ENCODE assay signal across 10 cellular contexts in genomic region chr19:751501-752341, GRCh38. TPM values are rescaled to one million over a fixed set of nuclear protein-coding genes. Genes with fewer than 3 reads are reported as not detected.
DNase-seq lines count a peak whose midpoint lies in the region; ATAC-seq and TF ChIP-seq lines count a peak whose summit lies in the region.
"Had no signal": no experiment of that assay in that cellular context is flagged by ENCODE, and none has a peak within 500 bp of the region (broad histone marks: within the 10 kb centered on the region; RNA-seq: fewer than 3 reads in every experiment).

No MANE protein-coding gene starts in this region.

- peaks cover 32% of the 10 kb centered on the region for H3F3A ChIP-seq in PC-9 (ENCODE audit: insufficient read depth, low read depth)

- no peaks in the 10 kb centered on the region for H3K9me2 ChIP-seq in PC-9 (ENCODE audit: insufficient read depth)

- peak overlapping the region; percentile 88 for H3K27ac Mint-ChIP-seq in osteocyte (ENCODE audit: unreplicated experiment)
- H3K27ac Mint-ChIP-seq in glutamatergic neuron (ENCODE audit: unreplicated experiment), result no peak overlapping the region

- H3K36me3 ChIP-seq in PC-9 (ENCODE audit: low read depth), result peaks cover 3% of the 10 kb centered on the region; the same call in 1 of the 2 replicates
- H3K36me3 ChIP-seq: thoracic aorta had no signal

- H3K4me1 Mint-ChIP-seq in osteocyte (ENCODE audit: unreplicated experiment) (peaks cover 35% of the 10 kb centered on the region), glutamatergic neuron (ENCODE audit: low read depth, unreplicated experiment) (peaks cover 4% of the 10 kb centered on the region)

- no peaks in the 10 kb centered on the region for H3K27me3 Mint-ChIP-seq in osteocyte (ENCODE audit: unreplicated experiment)
- peaks cover 6% of the 10 kb centered on the region for H3K27me3 Mint-ChIP-seq in glutamatergic neuron (ENCODE audit: unreplicated experiment)

- peaks cover 22% of the 10 kb centered on the region for H3K4me1 ChIP-seq in PC-9 (replicated peaks; ENCODE audit: insufficient read depth)

- POLR2A ChIA-PET in PC-9 (lab: Charles Lee; ENCODE audit: unreplicated experiment), result interaction anchor here (0.5 to 1.0 kb wide), 8 partner anchors 13 to 247 kb away, joined by 3 to 11 read pairs (median 6); no protein-coding TSS in a partner anchor

- intact Hi-C loops in PC-9 (cut with micrococcal nuclease; ENCODE audit: unreplicated experiment), result loop anchor here (1.0 to 5.0 kb wide), 3 partner anchors 31 to 89 kb away; partner anchors contain the start of gene RNF126

- H3K79me2 ChIP-seq in PC-9 (ENCODE audit: low read depth), result peaks cover 43% of the 10 kb centered on the region

- CTCF ChIA-PET in PC-9 (lab: Charles Lee), result interaction anchor here (0.6 to 1.1 kb wide), 2 partner anchors 11 to 74 kb away, joined by 3 to 8 read pairs; no protein-coding TSS in a partner anchor

- H3K4me3 ChIP-seq in PC-9, result peak overlapping the region; percentile 99
- H3K4me3 ChIP-seq: thoracic aorta had no signal

- TF ChIP-seq CTCF in PC-9 (conservative IDR thresholded peaks at IDR 0.05) (no peak), osteocyte (IDR thresholded peaks at IDR 0.05) (no peak), glutamatergic neuron (IDR thresholded peaks at IDR 0.05; ENCODE audit: partially characterized antibody, unreplicated experiment) (no peak)

- H3K27ac ChIP-seq in PC-9, result peak overlapping the region; percentile 89
- H3K27ac ChIP-seq: thoracic aorta had no signal

- H3K4me3 Mint-ChIP-seq in osteocyte (ENCODE audit: unreplicated experiment) (no peak overlapping the region), glutamatergic neuron (ENCODE audit: unreplicated experiment) (no peak overlapping the region)

- peaks cover 4% of the 10 kb centered on the region for H3K36me3 Mint-ChIP-seq in osteocyte (ENCODE audit: unreplicated experiment)
- H3K36me3 Mint-ChIP-seq in glutamatergic neuron (ENCODE audit: unreplicated experiment), result no peaks in the 10 kb centered on the region

- no peaks in the 10 kb centered on the region for H3K9me3 Mint-ChIP-seq in osteocyte (ENCODE audit: unreplicated experiment)
- peaks cover 8% of the 10 kb centered on the region for H3K9me3 Mint-ChIP-seq in glutamatergic neuron (ENCODE audit: unreplicated experiment)

- BruUV-seq in PC-9 (replicated peaks; lab: Mats Ljungman, UMichigan), result TSS peak; percentile 95

- H3K4me2 ChIP-seq in PC-9, result peak overlapping the region; percentile 87

- DNase-seq in GM03348 (ENCODE audit: low spot score), result peak; percentile 96
- peak; percentile 77 to 80 for DNase-seq in PC-9
- DNase-seq in osteocyte (ENCODE audit: extremely low spot score, unreplicated experiment), result no peak
- DNase-seq in stimulated activated CD4-positive, alpha-beta T cell treated with anti-CD3 and anti-CD28 coated beads, Interleukin-2, amount 100 ng/mL, for 48 hours, result no peak
- DNase-seq in glutamatergic neuron, result no peak
- no peak for DNase-seq in stimulated activated CD4-positive, alpha-beta T cell treated with anti-CD3 and anti-CD28 coated beads, Interleukin-4, amount 100 ng/mL, for 4 hours

- H2AFZ ChIP-seq in PC-9, result no peak overlapping the region

- H4K20me1 ChIP-seq in PC-9 (ENCODE audit: insufficient read depth), result peaks cover 30% of the 10 kb centered on the region

- no peaks in the 10 kb centered on the region for H3K9me3 ChIP-seq in PC-9 (ENCODE audit: insufficient read depth, low read depth)

- peak; percentile 67 for ATAC-seq in esophagus mucosa
- ATAC-seq in GM21529 (IDR thresholded peaks at IDR 0.05; ENCODE audit: unreplicated experiment), result no peak

- no peaks in the 10 kb centered on the region for H3K27me3 ChIP-seq in PC-9 (ENCODE audit: insufficient read depth, low read depth)

RNA-seq across cellular contexts. Expression of gene MISP, which starts 0.8 kb away (rescaled TPM):
- 91.6 and 101 TPM in 2 replicates for total RNA-seq in PC-9 (2021)
- total RNA-seq in esophagus mucosa, result 0.40 TPM
- 1.1 and 1.3 TPM in 2 replicates for total RNA-seq in osteocyte
- 1.1 TPM for total RNA-seq in glutamatergic neuron (ENCODE audit: unreplicated experiment)
- total RNA-seq: pulmonary artery endothelial cell had no signal

RNA-seq across cellular contexts. Expression of gene PALM, which starts 43.0 kb away (rescaled TPM):
- total RNA-seq in PC-9 (2021), result 1.8 and 6.1 TPM in 2 replicates
- 2.0 TPM for total RNA-seq in esophagus mucosa
- 236 and 251 TPM in 2 replicates for total RNA-seq in osteocyte
- 349 TPM for total RNA-seq in glutamatergic neuron (ENCODE audit: unreplicated experiment)

RNA-seq across cellular contexts. Expression of gene PTBP1, which starts 45.5 kb away (rescaled TPM):
- total RNA-seq in PC-9 (2021) (461 and 542 TPM in 2 replicates), esophagus mucosa (279 TPM), osteocyte (339 and 370 TPM in 2 replicates), glutamatergic neuron (ENCODE audit: unreplicated experiment) (244 TPM)

RNA-seq across cellular contexts. Expression of gene PRSS57, which starts 56.5 kb away (rescaled TPM):
- total RNA-seq in PC-9 (2021) (not detected in 2 replicates), esophagus mucosa (not detected), osteocyte (not detected in 2 replicates), glutamatergic neuron (ENCODE audit: unreplicated experiment) (0.78 TPM)
- total RNA-seq: thoracic aorta had no signal

Comparison
In these comparisons a context has a peak if more than half of its experiments do, and no peak if none do; other contexts are left out.
1. DNase-seq: peak in GM03348 (single experiment) and PC-9 (2 of 2); none in osteocyte (single experiment), stimulated activated CD4-positive, alpha-beta T cell treated with anti-CD3 and anti-CD28 coated beads, Interleukin-2, amount 100 ng/mL, for 48 hours (0 of 2), glutamatergic neuron (single experiment) and stimulated activated CD4-positive, alpha-beta T cell treated with anti-CD3 and anti-CD28 coated beads, Interleukin-4, amount 100 ng/mL, for 4 hours (0 of 2).
2. RNA of gene MISP, which starts 0.8 kb away (total RNA-seq): 91.6 to 101 TPM in PC-9; 1.1 to 1.3 TPM in osteocyte, 1.1 TPM in glutamatergic neuron (single experiment) and 0.40 TPM in esophagus mucosa (single experiment); every median in the first group is over 10 times any median in the second.
3. RNA of gene PALM, which starts 43.0 kb away (total RNA-seq): 349 TPM in glutamatergic neuron (single experiment) and 236 to 251 TPM in osteocyte; 2.0 TPM in esophagus mucosa (single experiment) and 1.8 to 6.1 TPM in PC-9; every median in the first group is over 10 times any median in the second.